ENCODE assay signal across 1 cellular context in the genomic region with DNA sequence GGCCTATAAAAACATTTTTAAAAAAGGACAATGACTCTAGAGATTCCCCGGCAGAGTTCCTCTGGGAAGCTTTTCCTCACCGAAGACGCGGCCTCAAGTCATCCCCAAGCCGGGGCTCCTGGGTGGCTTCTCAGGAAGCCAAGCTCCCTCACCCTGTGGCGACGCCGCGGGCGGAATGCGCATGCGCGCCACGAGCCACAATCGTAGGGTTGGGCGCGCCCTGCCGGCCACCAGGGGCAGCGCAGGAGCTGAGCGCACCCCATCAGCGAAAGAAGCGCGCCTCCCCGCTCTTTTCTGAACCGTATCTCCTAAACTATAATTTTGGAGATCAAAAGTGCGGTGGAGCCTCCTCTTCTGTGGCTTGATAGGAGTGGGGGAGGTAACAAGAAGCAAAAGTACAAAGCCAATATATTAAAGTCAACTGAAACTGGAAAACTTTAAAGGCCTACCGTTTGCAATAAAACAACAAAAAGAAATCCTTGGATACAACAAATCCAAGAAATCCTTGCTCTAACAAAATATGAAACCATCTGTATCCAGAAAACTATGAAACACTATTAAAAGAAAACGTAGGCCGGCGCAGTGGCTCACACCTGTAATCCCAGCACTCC.
TF ChIP-seq lines count a peak whose summit lies in the region.

No MANE protein-coding gene starts in this region.

TF ChIP-seq in HepG2, 621 proteins besides CTCF, POLR2A, EP300 and RAD21 (continued from another document):
- TF ChIP-seq ZNF780A (CRISPR knock-in tag; IDR thresholded peaks at IDR 0.05) (no peak), PHF20 (CRISPR knock-in tag; IDR thresholded peaks at IDR 0.05) (no peak), RARA (CRISPR knock-in tag; IDR thresholded peaks at IDR 0.05) (no peak), ZBTB14 (CRISPR knock-in tag; IDR thresholded peaks at IDR 0.05) (no peak), ZNF713 (CRISPR knock-in tag; IDR thresholded peaks at IDR 0.05) (no peak), ZNF354B (CRISPR knock-in tag; IDR thresholded peaks at IDR 0.05) (no peak), SP2 (CRISPR knock-in tag; IDR thresholded peaks at IDR 0.05) (no peak), ZNF530 (CRISPR knock-in tag; IDR thresholded peaks at IDR 0.05; ENCODE audit: low read depth) (no peak), ZNF382 (CRISPR knock-in tag; IDR thresholded peaks at IDR 0.05; ENCODE audit: borderline replicate concordance) (no peak)
- TF ChIP-seq, protein P1, sequence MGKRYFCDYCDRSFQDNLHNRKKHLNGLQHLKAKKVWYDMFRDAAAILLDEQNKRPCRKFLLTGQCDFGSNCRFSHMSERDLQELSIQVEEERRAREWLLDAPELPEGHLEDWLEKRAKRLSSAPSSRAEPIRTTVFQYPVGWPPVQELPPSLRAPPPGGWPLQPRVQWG (CRISPR knock-in tag; IDR thresholded peaks at IDR 0.05; ENCODE audit: borderline replicate concordance, low read depth), result no peak
- TF ChIP-seq, protein P2, sequence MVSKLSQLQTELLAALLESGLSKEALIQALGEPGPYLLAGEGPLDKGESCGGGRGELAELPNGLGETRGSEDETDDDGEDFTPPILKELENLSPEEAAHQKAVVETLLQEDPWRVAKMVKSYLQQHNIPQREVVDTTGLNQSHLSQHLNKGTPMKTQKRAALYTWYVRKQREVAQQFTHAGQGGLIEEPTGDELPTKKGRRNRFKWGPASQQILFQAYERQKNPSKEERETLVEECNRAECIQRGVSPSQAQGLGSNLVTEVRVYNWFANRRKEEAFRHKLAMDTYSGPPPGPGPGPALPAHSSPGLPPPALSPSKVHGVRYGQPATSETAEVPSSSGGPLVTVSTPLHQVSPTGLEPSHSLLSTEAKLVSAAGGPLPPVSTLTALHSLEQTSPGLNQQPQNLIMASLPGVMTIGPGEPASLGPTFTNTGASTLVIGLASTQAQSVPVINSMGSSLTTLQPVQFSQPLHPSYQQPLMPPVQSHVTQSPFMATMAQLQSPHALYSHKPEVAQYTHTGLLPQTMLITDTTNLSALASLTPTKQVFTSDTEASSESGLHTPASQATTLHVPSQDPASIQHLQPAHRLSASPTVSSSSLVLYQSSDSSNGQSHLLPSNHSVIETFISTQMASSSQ (IDR thresholded peaks at IDR 0.05; ENCODE audit: low read depth), result no peak
- TF ChIP-seq, protein P2 (CRISPR knock-in tag; IDR thresholded peaks at IDR 0.05; ENCODE audit: borderline replicate concordance), result no peak
